Comparison of ENCODE assay signal across 8 cellular contexts in the genomic region with DNA sequence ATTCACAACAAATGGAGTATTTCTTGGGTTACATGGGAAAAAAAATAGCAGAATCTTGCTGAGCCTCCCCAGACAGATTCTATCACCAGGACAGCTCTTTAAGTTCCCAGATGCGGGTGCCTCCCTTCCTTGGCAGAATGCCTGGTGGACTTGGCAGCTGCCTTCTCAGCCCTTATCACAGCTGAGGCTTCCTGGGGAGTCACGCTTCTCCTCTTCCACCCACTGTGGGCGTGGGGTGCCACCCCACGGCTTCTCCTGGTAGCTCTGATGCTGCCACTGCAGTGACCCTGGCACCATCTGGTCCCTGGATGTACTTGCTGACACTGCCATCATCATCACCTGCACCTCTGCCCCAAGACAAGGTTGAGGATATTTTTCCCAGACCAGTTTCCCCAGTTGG. TPM values are rescaled to one million over a fixed set of nuclear protein-coding genes. Genes with fewer than 3 reads are reported as not detected.
DNase-seq lines count a peak whose midpoint lies in the region; ATAC-seq and TF ChIP-seq lines count a peak whose summit lies in the region.

No MANE protein-coding gene starts in this region.

- H3K27ac Mint-ChIP-seq in T-helper 17 cell (no peak overlapping the region), immature natural killer cell (peak overlapping the region in 3 of 6 donors; percentile 4 to 66 (median 57))
- H3K27ac Mint-ChIP-seq in activated T-helper 17 cell treated with anti-CD3 and anti-CD28 coated beads, Interleukin-2, amount 50 U/mL, for 72 hours = no peak overlapping the region

- peaks cover 7 to 17% (median 13%) of the 10 kb centered on the region in 4 donors for H3K4me1 ChIP-seq in upper lobe of left lung

- no peak overlapping the region for H3K4me3 ChIP-seq in upper lobe of left lung

- H3K4me1 Mint-ChIP-seq in T-helper 17 cell = no peaks in the 10 kb centered on the region
- H3K4me1 Mint-ChIP-seq in immature natural killer cell = peaks cover 17 to 20% of the 10 kb centered on the region in 2 donors
- no peaks in the 10 kb centered on the region for H3K4me1 Mint-ChIP-seq in activated T-helper 17 cell treated with anti-CD3 and anti-CD28 coated beads, Interleukin-2, amount 50 U/mL, for 72 hours

- no peak for TF ChIP-seq EP300 in upper lobe of left lung (IDR thresholded peaks at IDR 0.05)

- no peak overlapping the region for H3K4me3 Mint-ChIP-seq in T-helper 17 cell
- H3K4me3 Mint-ChIP-seq in immature natural killer cell = peak overlapping the region in 4 of 5 donors; percentile 47 to 90 (median 87)
- no peak overlapping the region for H3K4me3 Mint-ChIP-seq in activated T-helper 17 cell treated with anti-CD3 and anti-CD28 coated beads, Interleukin-2, amount 50 U/mL, for 72 hours

- H3K27ac ChIP-seq in upper lobe of left lung = no peak overlapping the region

- peak; percentile 51 for DNase-seq in CMK (ENCODE audit: low read depth)
- DNase-seq in T-helper 17 cell = no peak
- DNase-seq in immature natural killer cell = peak in 2 of 3 donors; percentile 15 to 21
- DNase-seq in upper lobe of left lung = peak; percentile 42 to 83
- no peak for DNase-seq in T-helper 2 cell

- no peaks in the 10 kb centered on the region for H3K27me3 ChIP-seq in upper lobe of left lung

- peak in 5 of 6 experiments; percentile 36 to 63 (median 53) for TF ChIP-seq CTCF in upper lobe of left lung (IDR thresholded peaks at IDR 0.05)

- no peak for TF ChIP-seq POLR2A in upper lobe of left lung (IDR thresholded peaks at IDR 0.05)

- H3K9me3 ChIP-seq in T-helper 17 cell (ENCODE audit: control insufficient read depth, low read length, poor library complexity, severe bottlenecking) (no peaks in the 10 kb centered on the region), upper lobe of left lung (no peaks in the 10 kb centered on the region)

- peak; percentile 88 for ATAC-seq in GM19397 (IDR thresholded peaks at IDR 0.05; ENCODE audit: unreplicated experiment)
- ATAC-seq in HG03565 (IDR thresholded peaks at IDR 0.05; ENCODE audit: unreplicated experiment) = peak; percentile 59
- peak; percentile 25 for ATAC-seq in T-helper 17 cell
- ATAC-seq in upper lobe of left lung (ENCODE audit: low FRiP score in 2 of 2) = peak; percentile 86 to 89
- no peak for ATAC-seq in activated T-helper 17 cell treated with anti-CD3 and anti-CD28 coated beads, Interleukin-2, amount 50 U/mL, for 72 hours (replicated peaks)

- no peaks in the 10 kb centered on the region for H3K9me3 Mint-ChIP-seq in immature natural killer cell
- no peaks in the 10 kb centered on the region for H3K9me3 Mint-ChIP-seq in activated T-helper 17 cell treated with anti-CD3 and anti-CD28 coated beads, Interleukin-2, amount 50 U/mL, for 72 hours

- H3K36me3 Mint-ChIP-seq in T-helper 17 cell (ENCODE audit: low read depth) = no peaks in the 10 kb centered on the region
- peaks cover 0 to under 1% (median 0%) of the 10 kb centered on the region in 3 donors for H3K36me3 Mint-ChIP-seq in immature natural killer cell
- H3K36me3 Mint-ChIP-seq in activated T-helper 17 cell treated with anti-CD3 and anti-CD28 coated beads, Interleukin-2, amount 50 U/mL, for 72 hours (ENCODE audit: low read depth) = no peaks in the 10 kb centered on the region

- H3K27me3 Mint-ChIP-seq in T-helper 17 cell (peaks cover 31% of the 10 kb centered on the region), immature natural killer cell (ENCODE audit: low read depth in 3 of 3) (peaks cover 0 to 4% (median 0%) of the 10 kb centered on the region in 3 donors)
- peaks cover 8% of the 10 kb centered on the region for H3K27me3 Mint-ChIP-seq in activated T-helper 17 cell treated with anti-CD3 and anti-CD28 coated beads, Interleukin-2, amount 50 U/mL, for 72 hours

- WGBS in upper lobe of left lung, 2 donors = 11 to 26% methylated on average over 1 to 4 of the region's 4 CpGs

- no peaks in the 10 kb centered on the region for H3K36me3 ChIP-seq in upper lobe of left lung

RNA-seq across cellular contexts. Expression of gene NME8, which starts 16.2 kb away (rescaled TPM):
- total RNA-seq in T-helper 17 cell = not detected
- polyA plus RNA-seq in immature natural killer cell = 10 to 100 TPM in 1 of 3 donors, 1 to 10 TPM in 2; 2.6 to 14.1 (median 4.7) TPM
- total RNA-seq in upper lobe of left lung = 1 to 10 TPM in 3 of 6 donors, under 1 TPM in 1, not detected in 2; 0.91 to 6.3 (median 1.1) TPM
- not detected for total RNA-seq in activated T-helper 17 cell treated with anti-CD3 and anti-CD28 coated beads, Interleukin-2, amount 50 U/mL, for 72 hours

Comparison
In these comparisons a context has a peak if more than half of its experiments do, and no peak if none do; other contexts are left out.
1. DNase-seq: peak in CMK (single experiment), immature natural killer cell (2 of 3) and upper lobe of left lung (2 of 2); none in T-helper 17 cell (0 of 3) and T-helper 2 cell (0 of 5).
2. H3K4me3 Mint-ChIP-seq: peak in immature natural killer cell (4 of 5); none in T-helper 17 cell (single experiment) and activated T-helper 17 cell treated with anti-CD3 and anti-CD28 coated beads, Interleukin-2, amount 50 U/mL, for 72 hours (single experiment).